15 cellular contexts compared by ENCODE assay signal in genomic region chr1:17565551-17565971, GRCh38. TPM values are rescaled to one million over a fixed set of nuclear protein-coding genes. Genes with fewer than 3 reads are reported as not detected.
DNase-seq lines count a peak whose midpoint lies in the region; ATAC-seq, FAIRE-seq and TF ChIP-seq lines count a peak whose summit lies in the region.
"Had no signal": no experiment of that assay in that cellular context is flagged by ENCODE, and none has a peak within 500 bp of the region (broad histone marks: within the 10 kb centered on the region; RNA-seq: fewer than 3 reads in every experiment).

No MANE protein-coding gene starts in this region.

- no peak for FAIRE-seq in kidney (lab: Jason Lieb, UNC)

- H3K9ac ChIP-seq in adipocyte (ENCODE audit: low read length) (peak overlapping the region; percentile 16), kidney (ENCODE audit: low read length in 2 of 2) (peak overlapping the region in 1 of 2 donors; percentile 37)

- H3K27ac ChIP-seq in kidney (ENCODE audit: low read depth in 2 of 2, low read length in 2 of 2), result peak overlapping the region; percentile 86 to 98
- H3K27ac ChIP-seq: lower lobe of right lung, VCaP had no signal

- DNase-seq in DMS 273 treated with DMSO at 0.1 percent for 48 hours (lab: John Stamatoyannopoulos, UW), result peak; percentile 26
- no peak for DNase-seq in adipocyte (ENCODE audit: low read depth)
- peak; percentile 84 for DNase-seq in kidney
- peak; percentile 27 for DNase-seq in putamen (ENCODE audit: low spot score)
- no peak for DNase-seq in omental fat pad (ENCODE audit: low spot score)
- no peak for DNase-seq in HK-2 (ENCODE audit: unreplicated experiment)
- no peak for DNase-seq in NCI-H345 treated with DMSO at 0.1 percent for 48 hours (lab: John Stamatoyannopoulos, UW; ENCODE audit: unreplicated experiment)
- DNase-seq in D341Med (ENCODE audit: low spot score), result no peak
- DNase-seq: activated T-cell treated with anti-CD3 and anti-CD28 coated beads, Interleukin-2, amount 50 U/mL, for 24 hours; CD8-positive, alpha-beta T cell; HCEC 1CT; lower lobe of right lung; NCI-H345; SIG-M5 had no signal

- H3K9me3 ChIP-seq in adipocyte (ENCODE audit: control insufficient read depth, low read length) (no peaks in the 10 kb centered on the region), kidney (ENCODE audit: control insufficient read depth in 1 of 2, low read length in 2 of 2) (no peaks in the 10 kb centered on the region)
- H3K9me3 ChIP-seq: lower lobe of right lung had no signal

- no peak for ATAC-seq in omental fat pad (ENCODE audit: low FRiP score)
- ATAC-seq: CD8-positive, alpha-beta T cell; lower lobe of right lung had no signal

- no peaks in the 10 kb centered on the region for H3K27me3 ChIP-seq in adipocyte (replicated peaks; ENCODE audit: control insufficient read depth, insufficient read depth, low read length)

- H3K4me1 ChIP-seq in adipocyte (ENCODE audit: control insufficient read depth, insufficient read depth, low read length) (peaks cover 94% of the 10 kb centered on the region), kidney (ENCODE audit: control insufficient read depth in 1 of 2, insufficient read depth in 1 of 2, low read depth in 1 of 2, low read length in 2 of 2) (peaks cover 70 to 83% of the 10 kb centered on the region in 2 donors)

- TF ChIP-seq CTCF in kidney (IDR thresholded peaks at IDR 0.05; ENCODE audit: borderline replicate concordance, extremely low read depth, insufficient read depth) (no peak), omental fat pad (IDR thresholded peaks at IDR 0.05) (no peak)

- H3K4me3 ChIP-seq in adipocyte (ENCODE audit: low read length) (no peak overlapping the region), kidney (ENCODE audit: low read length in 2 of 2) (no peak overlapping the region)
- H3K4me3 ChIP-seq: lower lobe of right lung had no signal

- no peaks in the 10 kb centered on the region for H3K36me3 ChIP-seq in adipocyte (ENCODE audit: control insufficient read depth, insufficient read depth, low read length, severe bottlenecking)
- no peaks in the 10 kb centered on the region for H3K36me3 ChIP-seq in kidney (ENCODE audit: control insufficient read depth in 1 of 2, insufficient read depth in 2 of 2, low read length in 2 of 2)
- H3K36me3 ChIP-seq: lower lobe of right lung had no signal

- intact Hi-C loops in kidney (cut with DNase I), result no loop called here

RNA-seq across cellular contexts. Expression of gene ARHGEF10L, which starts 26.1 kb away (rescaled TPM):
- total RNA-seq in kidney (91.9 TPM), omental fat pad (10 to 100 TPM; 17.3 to 59.0 (median 39.9) TPM)
- 40.8 TPM for polyA plus RNA-seq in kidney (ENCODE audit: insufficient read depth, low read depth, low replicate concordance)
- total RNA-seq: CD8-positive, alpha-beta T cell had no signal

Comparison
In these comparisons a context has a peak if more than half of its experiments do, and no peak if none do; other contexts are left out.
1. DNase-seq: peak in DMS 273 treated with DMSO at 0.1 percent for 48 hours (single experiment), kidney (single experiment) and putamen (single experiment); none in adipocyte (single experiment), omental fat pad (single experiment), HK-2 (single experiment), NCI-H345 treated with DMSO at 0.1 percent for 48 hours (single experiment) and D341Med (single experiment).